Comparison of ENCODE assay signal across 27 cellular contexts in the genomic region with DNA sequence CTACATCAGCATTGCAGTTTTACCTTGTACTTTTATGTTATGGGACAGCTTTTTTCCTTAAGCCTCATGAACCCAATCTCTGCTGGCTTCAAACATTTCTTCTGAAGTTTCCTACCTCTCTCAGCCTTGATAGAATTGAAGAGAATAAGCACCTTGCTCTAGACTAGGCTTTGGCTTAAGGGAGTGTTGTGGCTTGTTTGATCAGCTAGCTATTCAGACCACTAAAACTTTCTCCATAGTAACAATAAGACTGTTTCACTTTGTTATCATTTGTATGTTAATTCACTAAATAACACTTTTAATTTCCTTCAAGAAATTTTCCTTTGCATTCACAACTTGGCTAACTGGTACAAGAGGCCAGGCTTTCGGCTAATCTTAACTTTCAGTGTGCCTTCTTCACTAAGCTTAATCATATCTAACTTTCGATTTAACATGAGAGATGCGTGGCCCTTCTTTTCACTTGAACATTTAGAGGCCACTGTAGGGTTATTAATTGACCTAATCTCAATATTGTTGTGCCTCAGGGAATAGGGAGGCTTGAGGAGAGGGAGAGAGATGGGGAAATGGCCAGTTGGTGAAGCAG. TPM values are rescaled to one million over a fixed set of nuclear protein-coding genes. Genes with fewer than 3 reads are reported as not detected.
A peak's percentile ranks its signal among the peaks of the same experiment; 100 is the strongest.
DNase-seq lines count a peak whose midpoint lies in the region; ATAC-seq lines count a peak whose summit lies in the region.
"Had no signal": no experiment of that assay in that cellular context is flagged by ENCODE, and none has a peak within 500 bp of the region (broad histone marks: within the 10 kb centered on the region; RNA-seq: fewer than 3 reads in every experiment).

No MANE protein-coding gene starts in this region.

- no peaks in the 10 kb centered on the region for H3K9me3 Mint-ChIP-seq in activated T-cell treated with anti-CD3 and anti-CD28 coated beads, Interleukin-2, amount 50 U/mL, for 24 hours
- no peaks in the 10 kb centered on the region for H3K9me3 Mint-ChIP-seq in T-cell

- no peaks in the 10 kb centered on the region for H3K36me3 Mint-ChIP-seq in activated T-cell treated with anti-CD3 and anti-CD28 coated beads, Interleukin-2, amount 50 U/mL, for 24 hours (ENCODE audit: low read depth)
- no peaks in the 10 kb centered on the region for H3K36me3 Mint-ChIP-seq in T-cell

- POLR2A ChIA-PET in T-cell (lab: Charles Lee) = interaction anchor here in 1 of 2 donors (0.5 to 1.0 kb wide), 5 partner anchors 8 to 72 kb away, joined by 3 to 5 read pairs (median 3); a partner anchor contains a TSS

- peaks cover 38% of the 10 kb centered on the region for H3K4me1 Mint-ChIP-seq in activated T-cell treated with anti-CD3 and anti-CD28 coated beads, Interleukin-2, amount 50 U/mL, for 24 hours (ENCODE audit: low read depth)
- peaks cover 15 to 37% (median 30%) of the 10 kb centered on the region in 3 donors for H3K4me1 Mint-ChIP-seq in T-cell
- H3K4me1 Mint-ChIP-seq: GM23338, nephron progenitor cell had no signal

- peak overlapping the region; percentile 52 for H3K4me3 Mint-ChIP-seq in activated T-cell treated with anti-CD3 and anti-CD28 coated beads, Interleukin-2, amount 50 U/mL, for 24 hours
- H3K4me3 Mint-ChIP-seq in T-cell = peak overlapping the region; percentile 59 to 73 (median 69)
- H3K4me3 Mint-ChIP-seq: GM23338, nephron progenitor cell had no signal

- CTCF ChIA-PET in T-cell (lab: Charles Lee) = interaction anchor here (0.6 to 1.3 kb wide), 8 partner anchors 14 to 133 kb away, joined by 3 to 5 read pairs (median 3); no protein-coding TSS in a partner anchor

- peak overlapping the region; percentile 91 for H3K27ac Mint-ChIP-seq in activated T-cell treated with anti-CD3 and anti-CD28 coated beads, Interleukin-2, amount 50 U/mL, for 24 hours
- H3K27ac Mint-ChIP-seq in T-cell = peak overlapping the region; percentile 98 to 99
- H3K27ac Mint-ChIP-seq: GM23338, nephron progenitor cell had no signal

- H3K27me3 Mint-ChIP-seq in activated T-cell treated with anti-CD3 and anti-CD28 coated beads, Interleukin-2, amount 50 U/mL, for 24 hours = no peaks in the 10 kb centered on the region
- no peaks in the 10 kb centered on the region for H3K27me3 Mint-ChIP-seq in T-cell

- ATAC-seq in T-cell (replicated peaks in 1 of 4) (peak; percentile 40 to 87 (median 74)), HG03442 (IDR thresholded peaks at IDR 0.05; ENCODE audit: unreplicated experiment) (no peak)
- peak; percentile 66 for ATAC-seq in stimulated activated naive CD8-positive, alpha-beta T cell treated with anti-CD3 and anti-CD28 coated beads, Interleukin-15, Interleukin-2, amounts not matched to agents 100 U/mL and 50 U/mL, for 24 hours
- ATAC-seq: GM23338 had no signal

- DNase-seq in activated T-cell treated with anti-CD3 and anti-CD28 coated beads, Interleukin-2, amount 50 U/mL, for 24 hours = no peak
- no peak for DNase-seq in activated T-cell treated with anti-CD3 and anti-CD28 coated beads, Interleukin-2, amount 50 U/mL, for 48 hours
- DNase-seq in T-cell (no peak), DMS153 treated with DMSO at 0.1 percent for 48 hours (lab: John Stamatoyannopoulos, UW; ENCODE audit: unreplicated experiment) (no peak), anterior cingulate cortex (lab: John Stamatoyannopoulos, UW) (no peak)
- DNase-seq in central memory CD4-positive, alpha-beta T cell = peak; percentile 45
- DNase-seq in stimulated activated naive CD8-positive, alpha-beta T cell treated with anti-CD3 and anti-CD28 coated beads, Interleukin-15, Interleukin-2, amounts not matched to agents 100 U/mL and 50 U/mL, for 24 hours = no peak
- DNase-seq: activated CD4-positive, alpha-beta T cell treated with anti-CD3 and anti-CD28 coated beads, Interleukin-2, amount 50 U/mL, for 4 hours; activated effector memory CD4-positive, alpha-beta T cell treated with anti-CD3 and anti-CD28 coated beads, Interleukin-2, amount 50 U/mL, for 16 hours; C1 segment of cervical spinal cord; DMS153; effector CD8-positive, alpha-beta T cell; esophagus squamous epithelium; Karpas-422; mesendoderm; NCI-H1048; NCI-H2081; nephron progenitor cell; posterior cingulate gyrus; uterus had no signal

RNA-seq across cellular contexts. Expression of a gene that starts 8.1 kb away (rescaled TPM):
- total RNA-seq in T-cell = 10 to 100 TPM; 21.2 to 48.1 (median 39.9) TPM
- total RNA-seq: A673, ascending aorta, HT1080, NCI-H460, RPMI7951 had no signal

RNA-seq across cellular contexts. Expression of a gene that starts 48.4 kb away (rescaled TPM):
- 1 to 10 TPM in 3 of 5 donors, under 1 TPM in 2; 0.47 to 1.4 (median 1.1) TPM for total RNA-seq in T-cell
- total RNA-seq: A673, GM23338, HT1080, NCI-H460, RPMI7951, uterus had no signal
